ENCODE assay signal across 16 cellular contexts in the genomic region with DNA sequence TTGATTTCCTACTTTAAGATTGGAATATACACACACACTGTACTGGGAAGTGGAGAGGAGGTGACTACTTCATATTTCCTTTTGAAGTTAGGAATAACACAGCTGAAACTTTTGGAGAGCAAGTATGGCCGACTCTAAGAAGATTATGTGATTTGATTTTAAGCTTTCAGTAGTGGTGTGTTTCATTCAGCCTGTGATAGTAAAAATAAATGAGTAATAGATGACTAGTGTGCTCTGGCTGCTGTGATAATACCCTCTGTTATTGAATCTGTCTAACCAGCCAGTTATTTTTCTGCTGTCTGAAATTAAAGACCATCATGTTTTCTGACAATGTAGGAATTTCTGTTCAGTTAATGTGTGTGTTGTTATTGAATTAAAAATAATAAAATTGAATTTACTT. TPM values are rescaled to one million over a fixed set of nuclear protein-coding genes. Genes with fewer than 3 reads are reported as not detected.
DNase-seq lines count a peak whose midpoint lies in the region; ATAC-seq, FAIRE-seq and TF ChIP-seq lines count a peak whose summit lies in the region.
"Had no signal": no experiment of that assay in that cellular context is flagged by ENCODE, and none has a peak within 500 bp of the region (broad histone marks: within the 10 kb centered on the region; RNA-seq: fewer than 3 reads in every experiment).

No MANE protein-coding gene starts in this region.

- no peaks in the 10 kb centered on the region for H3K9me3 ChIP-seq in astrocyte (ENCODE audit: insufficient read depth, low read depth, low read length)
- H3K9me3 ChIP-seq: body of pancreas, gastrocnemius medialis, MG63 had no signal

- CTCF ChIA-PET in activated CD4-positive, alpha-beta memory T cell treated with anti-CD3 and anti-CD28 coated beads, Interleukin-2, amount 10 ng/mL, durations not matched to agents 7 days and 5 days (lab: Charles Lee): no interaction called here

- H3K9me3 Mint-ChIP-seq in astrocyte (ENCODE audit: unreplicated experiment) (no peaks in the 10 kb centered on the region), CD14-positive monocyte (no peaks in the 10 kb centered on the region)
- no peaks in the 10 kb centered on the region for H3K9me3 Mint-ChIP-seq in activated CD4-positive, alpha-beta memory T cell treated with anti-CD3 and anti-CD28 coated beads, Interleukin-2, amount 10 ng/mL, durations not matched to agents 7 days and 5 days
- H3K9me3 Mint-ChIP-seq: activated B cell treated with CpG ODN at 0.5 μM for 24 hours; CD4-positive, alpha-beta T cell had no signal

- TF ChIP-seq CTCF in astrocyte (IDR thresholded peaks at IDR 0.05; ENCODE audit: insufficient read depth, low read depth, low read length) (no peak), foreskin keratinocyte (conservative IDR thresholded peaks at IDR 0.05) (no peak), CD14-positive monocyte (IDR thresholded peaks at IDR 0.05) (no peak), GM10266 (IDR thresholded peaks at IDR 0.05; ENCODE audit: control insufficient read depth, insufficient read depth, low read depth, missing control alignments) (no peak)

- H3K4me1 Mint-ChIP-seq in astrocyte (ENCODE audit: low read depth, unreplicated experiment): peaks cover 17% of the 10 kb centered on the region
- H3K4me1 Mint-ChIP-seq in CD14-positive monocyte: peaks cover 2% of the 10 kb centered on the region
- H3K4me1 Mint-ChIP-seq in activated CD4-positive, alpha-beta memory T cell treated with anti-CD3 and anti-CD28 coated beads, Interleukin-2, amount 10 ng/mL, durations not matched to agents 7 days and 5 days: no peaks in the 10 kb centered on the region
- H3K4me1 Mint-ChIP-seq: activated B cell treated with CpG ODN at 0.5 μM for 24 hours had no signal

- H3K27me3 Mint-ChIP-seq in astrocyte (ENCODE audit: low read depth, unreplicated experiment) (no peaks in the 10 kb centered on the region), CD14-positive monocyte (ENCODE audit: low read depth in 3 of 3) (peaks cover 0 to 1% (median 0%) of the 10 kb centered on the region in 3 donors)
- peaks cover 2% of the 10 kb centered on the region for H3K27me3 Mint-ChIP-seq in activated CD4-positive, alpha-beta memory T cell treated with anti-CD3 and anti-CD28 coated beads, Interleukin-2, amount 10 ng/mL, durations not matched to agents 7 days and 5 days
- H3K27me3 Mint-ChIP-seq: CD4-positive, alpha-beta T cell had no signal

- H3K79me2 ChIP-seq in astrocyte (ENCODE audit: insufficient read depth, low read length): peaks cover 70% of the 10 kb centered on the region

- peak overlapping the region; percentile 92 for H3K27ac ChIP-seq in astrocyte (ENCODE audit: low read depth, low read length)
- H3K27ac ChIP-seq in foreskin keratinocyte: no peak overlapping the region
- H3K27ac ChIP-seq: body of pancreas had no signal

- H3K36me3 Mint-ChIP-seq in astrocyte (ENCODE audit: low read depth, unreplicated experiment) (peaks cover 11% of the 10 kb centered on the region), CD14-positive monocyte (no peaks in the 10 kb centered on the region)
- no peaks in the 10 kb centered on the region for H3K36me3 Mint-ChIP-seq in activated CD4-positive, alpha-beta memory T cell treated with anti-CD3 and anti-CD28 coated beads, Interleukin-2, amount 10 ng/mL, durations not matched to agents 7 days and 5 days (ENCODE audit: low read depth)

- H3K4me1 ChIP-seq in astrocyte (ENCODE audit: insufficient read depth, low read length): peaks cover 23% of the 10 kb centered on the region
- H3K4me1 ChIP-seq in foreskin keratinocyte: peaks cover 15% of the 10 kb centered on the region
- H3K4me1 ChIP-seq: gastrocnemius medialis had no signal

- POLR2A ChIA-PET in activated CD4-positive, alpha-beta memory T cell treated with anti-CD3 and anti-CD28 coated beads, Interleukin-2, amount 10 ng/mL, durations not matched to agents 7 days and 5 days (lab: Charles Lee): no interaction called here

- H2AFZ ChIP-seq in astrocyte (ENCODE audit: low read depth, low read length): no peak overlapping the region

- peaks cover 20% of the 10 kb centered on the region for H4K20me1 ChIP-seq in astrocyte (ENCODE audit: insufficient read depth, low read length)

- DNase-seq in HS-27A (ENCODE audit: low read depth) (peak; percentile 27), astrocyte (ENCODE audit: low read depth) (peak; percentile 54), foreskin keratinocyte (peak in 1 of 2 donors; percentile 37), stromal cell of bone marrow (ENCODE audit: low read depth) (peak; percentile 37), CD14-positive monocyte (ENCODE audit: low spot score) (no peak), GM10266 (ENCODE audit: extremely low spot score) (no peak)
- no peak for DNase-seq in activated CD4-positive, alpha-beta memory T cell treated with anti-CD3 and anti-CD28 coated beads, Interleukin-2, amount 10 ng/mL, durations not matched to agents 7 days and 5 days
- DNase-seq: activated B cell treated with CpG ODN at 0.5 μM for 24 hours; activated gamma-delta T cell; body of pancreas; CD4-positive, alpha-beta T cell; gastrocnemius medialis; MG63; NCI-H2029; NCI-H526; posterior cingulate gyrus had no signal

- no peaks in the 10 kb centered on the region for H3K27me3 ChIP-seq in astrocyte (ENCODE audit: insufficient read depth, low read length)
- no peaks in the 10 kb centered on the region for H3K27me3 ChIP-seq in foreskin keratinocyte
- H3K27me3 ChIP-seq: body of pancreas, gastrocnemius medialis, MG63 had no signal

- peak overlapping the region; percentile 69 for H3K4me2 ChIP-seq in astrocyte (ENCODE audit: low read length)

- intact Hi-C loops in CD14-positive monocyte (cut with micrococcal nuclease): no loop called here

- H3K36me3 ChIP-seq in astrocyte (ENCODE audit: insufficient read depth, low read length): peaks cover 10% of the 10 kb centered on the region
- H3K36me3 ChIP-seq: gastrocnemius medialis had no signal

- no peak overlapping the region for H3K4me3 Mint-ChIP-seq in astrocyte (ENCODE audit: unreplicated experiment)
- no peak overlapping the region for H3K4me3 Mint-ChIP-seq in CD14-positive monocyte
- H3K4me3 Mint-ChIP-seq in activated CD4-positive, alpha-beta memory T cell treated with anti-CD3 and anti-CD28 coated beads, Interleukin-2, amount 10 ng/mL, durations not matched to agents 7 days and 5 days: no peak overlapping the region
- H3K4me3 Mint-ChIP-seq: activated B cell treated with CpG ODN at 0.5 μM for 24 hours; CD4-positive, alpha-beta T cell had no signal

- peak; percentile 88 for ATAC-seq in foreskin keratinocyte
- ATAC-seq: body of pancreas, gastrocnemius medialis had no signal

- H3K9ac ChIP-seq in astrocyte (ENCODE audit: low read length): peak overlapping the region; percentile 43

- no peak overlapping the region for H3K4me3 ChIP-seq in astrocyte (ENCODE audit: insufficient read depth, low read depth, low read length)
- H3K4me3 ChIP-seq: body of pancreas, gastrocnemius medialis, MG63 had no signal

- H3K27ac Mint-ChIP-seq in astrocyte (ENCODE audit: unreplicated experiment) (no peak overlapping the region), CD14-positive monocyte (no peak overlapping the region)
- no peak overlapping the region for H3K27ac Mint-ChIP-seq in activated CD4-positive, alpha-beta memory T cell treated with anti-CD3 and anti-CD28 coated beads, Interleukin-2, amount 10 ng/mL, durations not matched to agents 7 days and 5 days
- H3K27ac Mint-ChIP-seq: activated B cell treated with CpG ODN at 0.5 μM for 24 hours; CD4-positive, alpha-beta T cell had no signal

- peak; percentile 82 for FAIRE-seq in astrocyte (lab: Jason Lieb, UNC)

RNA-seq across cellular contexts. Expression of gene CTTNBP2NL, which starts 48.3 kb away (rescaled TPM):
- total RNA-seq in astrocyte: 83.0 and 91.9 TPM in 2 replicates
- 23.7 and 23.8 TPM in 2 replicates for total RNA-seq in foreskin keratinocyte
- polyA plus RNA-seq in foreskin keratinocyte: 6.1 and 6.7 TPM in 2 replicates
- 1 to 10 TPM; 3.0 to 4.9 TPM for polyA plus RNA-seq in CD14-positive monocyte
- total RNA-seq in activated CD4-positive, alpha-beta memory T cell treated with anti-CD3 and anti-CD28 coated beads, Interleukin-2, amount 10 ng/mL, durations not matched to agents 7 days and 5 days: 1 to 10 TPM; 3.4 to 3.6 TPM

Comparison
In these comparisons a context has a peak if more than half of its experiments do, and no peak if none do; other contexts are left out.
1. DNase-seq: peak in HS-27A (single experiment), astrocyte (single experiment) and stromal cell of bone marrow (single experiment); none in CD14-positive monocyte (single experiment), GM10266 (single experiment) and activated CD4-positive, alpha-beta memory T cell treated with anti-CD3 and anti-CD28 coated beads, Interleukin-2, amount 10 ng/mL, durations not matched to agents 7 days and 5 days (single experiment).